ENCODE assay signal across 9 cellular contexts in genomic region chr6:5174756-5175155, GRCh38.
DNase-seq lines count a peak whose midpoint lies in the region; ATAC-seq and TF ChIP-seq lines count a peak whose summit lies in the region.
"Had no signal": no experiment of that assay in that cellular context is flagged by ENCODE, and none has a peak within 500 bp of the region (broad histone marks: within the 10 kb centered on the region; RNA-seq: fewer than 3 reads in every experiment).

No MANE protein-coding gene starts in this region.

- H3K9me3 Mint-ChIP-seq in activated T-cell treated with anti-CD3 and anti-CD28 coated beads, Interleukin-2, amount 50 U/mL, for 72 hours = no peaks in the 10 kb centered on the region
- no peaks in the 10 kb centered on the region for H3K9me3 Mint-ChIP-seq in stimulated activated effector memory CD8-positive, alpha-beta T cell treated with anti-CD3 and anti-CD28 coated beads, Interleukin-12 subunit alpha, Interleukin-12 subunit beta, amount 100 ng/mL, for 72 hours
- no peaks in the 10 kb centered on the region for H3K9me3 Mint-ChIP-seq in nephron progenitor cell
- H3K9me3 Mint-ChIP-seq: type B pancreatic cell had no signal

- TF ChIP-seq CTCF in nephron progenitor cell (IDR thresholded peaks at IDR 0.05) = no peak

- no peaks in the 10 kb centered on the region for H3K36me3 ChIP-seq in KOPT-K1 (ENCODE audit: insufficient read depth, low read length)

- no peaks in the 10 kb centered on the region for H3K9me3 ChIP-seq in KOPT-K1 (ENCODE audit: insufficient read depth, low read length, poor library complexity, severe bottlenecking)

- H3K4me3 Mint-ChIP-seq in activated T-cell treated with anti-CD3 and anti-CD28 coated beads, Interleukin-2, amount 50 U/mL, for 72 hours = peak overlapping the region; percentile 66 to 83
- peak overlapping the region; percentile 25 for H3K4me3 Mint-ChIP-seq in stimulated activated effector memory CD8-positive, alpha-beta T cell treated with anti-CD3 and anti-CD28 coated beads, Interleukin-12 subunit alpha, Interleukin-12 subunit beta, amount 100 ng/mL, for 72 hours
- H3K4me3 Mint-ChIP-seq in nephron progenitor cell = no peak overlapping the region
- H3K4me3 Mint-ChIP-seq: type B pancreatic cell had no signal

- DNase-seq in activated T-cell treated with anti-CD3 and anti-CD28 coated beads, Interleukin-2, amount 50 U/mL, for 72 hours = no peak
- DNase-seq in activated T-cell treated with anti-CD3 and anti-CD28 coated beads, Interleukin-2, amount 50 U/mL, for 48 hours = no peak
- DNase-seq in central memory CD4-positive, alpha-beta T cell = peak; percentile 8
- DNase-seq in stimulated activated effector memory CD8-positive, alpha-beta T cell treated with anti-CD3 and anti-CD28 coated beads, Interleukin-12 subunit alpha, Interleukin-12 subunit beta, amount 100 ng/mL, for 72 hours (ENCODE audit: low spot score in 2 of 2) = no peak
- DNase-seq in nephron progenitor cell (no peak), hypothalamus (lab: John Stamatoyannopoulos, UW) (no peak)

- H3K27ac Mint-ChIP-seq in activated T-cell treated with anti-CD3 and anti-CD28 coated beads, Interleukin-2, amount 50 U/mL, for 72 hours = peak overlapping the region; percentile 83
- peak overlapping the region; percentile 27 for H3K27ac Mint-ChIP-seq in stimulated activated effector memory CD8-positive, alpha-beta T cell treated with anti-CD3 and anti-CD28 coated beads, Interleukin-12 subunit alpha, Interleukin-12 subunit beta, amount 100 ng/mL, for 72 hours
- no peak overlapping the region for H3K27ac Mint-ChIP-seq in nephron progenitor cell
- H3K27ac Mint-ChIP-seq: type B pancreatic cell had no signal

- H3K36me3 Mint-ChIP-seq in activated T-cell treated with anti-CD3 and anti-CD28 coated beads, Interleukin-2, amount 50 U/mL, for 72 hours (ENCODE audit: insufficient read depth in 2 of 2) = no peaks in the 10 kb centered on the region
- H3K36me3 Mint-ChIP-seq in stimulated activated effector memory CD8-positive, alpha-beta T cell treated with anti-CD3 and anti-CD28 coated beads, Interleukin-12 subunit alpha, Interleukin-12 subunit beta, amount 100 ng/mL, for 72 hours = no peaks in the 10 kb centered on the region
- H3K36me3 Mint-ChIP-seq in nephron progenitor cell (ENCODE audit: low read depth) = no peaks in the 10 kb centered on the region
- H3K36me3 Mint-ChIP-seq: type B pancreatic cell had no signal

- H3K4me1 Mint-ChIP-seq in activated T-cell treated with anti-CD3 and anti-CD28 coated beads, Interleukin-2, amount 50 U/mL, for 72 hours (ENCODE audit: low read depth) = peaks cover 60% of the 10 kb centered on the region
- H3K4me1 Mint-ChIP-seq in stimulated activated effector memory CD8-positive, alpha-beta T cell treated with anti-CD3 and anti-CD28 coated beads, Interleukin-12 subunit alpha, Interleukin-12 subunit beta, amount 100 ng/mL, for 72 hours = peaks cover 24% of the 10 kb centered on the region
- H3K4me1 Mint-ChIP-seq in nephron progenitor cell = peaks cover 65% of the 10 kb centered on the region

- H3K27me3 Mint-ChIP-seq in activated T-cell treated with anti-CD3 and anti-CD28 coated beads, Interleukin-2, amount 50 U/mL, for 72 hours (ENCODE audit: low read depth) = no peaks in the 10 kb centered on the region
- no peaks in the 10 kb centered on the region for H3K27me3 Mint-ChIP-seq in nephron progenitor cell (ENCODE audit: low read depth, poor library complexity)
- H3K27me3 Mint-ChIP-seq: type B pancreatic cell had no signal

- H3K27ac ChIP-seq in KOPT-K1 (ENCODE audit: low read depth, low read length, poor library complexity, severe bottlenecking) = peak overlapping the region; percentile 66

- ATAC-seq in activated T-cell treated with anti-CD3 and anti-CD28 coated beads, Interleukin-2, amount 50 U/mL, for 72 hours (replicated peaks in 1 of 2) = peak in 1 of 2 donors; percentile 2
- no peak for ATAC-seq in stimulated activated effector memory CD8-positive, alpha-beta T cell treated with anti-CD3 and anti-CD28 coated beads, Interleukin-12 subunit alpha, Interleukin-12 subunit beta, amount 100 ng/mL, for 72 hours
- ATAC-seq in HG02759 (IDR thresholded peaks at IDR 0.05; ENCODE audit: unreplicated experiment) = no peak
